In the genomic region with DNA sequence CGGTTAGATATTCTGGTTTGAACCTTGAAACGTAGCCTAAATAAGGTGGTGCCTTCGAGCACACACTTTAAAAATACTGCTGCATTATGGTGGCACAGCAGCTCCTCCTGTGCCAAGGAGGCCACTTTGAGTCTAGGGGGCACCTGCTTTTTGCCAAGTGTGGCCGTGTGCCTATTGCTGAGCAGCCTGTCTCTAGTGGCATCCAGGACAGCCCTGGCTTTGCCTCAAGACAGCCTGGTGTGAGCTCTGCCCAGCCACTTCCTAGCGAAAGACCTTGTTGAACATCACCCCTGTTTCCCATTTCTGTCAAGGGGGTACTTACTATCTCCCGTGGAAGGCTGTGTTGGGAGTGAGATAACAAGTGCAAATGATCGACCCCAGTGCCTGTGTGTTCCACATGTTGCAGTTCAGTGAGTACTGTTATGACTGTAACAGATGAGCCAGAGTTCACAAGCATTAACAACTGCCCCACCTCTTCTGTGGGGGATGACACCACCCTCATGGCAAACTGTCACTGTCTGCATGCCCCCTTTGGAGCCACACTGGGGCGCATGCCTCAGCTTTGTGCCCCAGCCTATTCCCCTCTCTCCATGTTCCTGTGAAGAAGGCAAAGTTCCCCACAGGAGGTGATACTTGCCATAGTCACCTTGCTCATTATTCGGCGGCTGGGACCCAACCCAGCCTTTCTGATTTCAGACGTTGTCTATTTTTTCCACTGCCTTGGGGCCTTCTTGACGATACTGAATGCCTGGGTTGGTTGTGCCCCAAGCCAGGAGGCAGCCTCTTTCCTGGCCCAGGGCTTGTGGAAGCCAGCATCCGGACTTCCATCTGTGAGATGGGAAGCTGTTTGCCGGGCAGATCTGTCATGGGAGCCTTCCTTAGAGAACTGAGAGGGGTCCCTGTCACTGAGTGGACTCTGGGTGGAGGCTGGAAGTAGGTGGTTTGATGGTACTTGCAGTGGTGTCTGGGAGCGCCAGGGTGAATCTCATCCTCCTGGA, we compare ENCODE assay signal across 11 cellular contexts. TPM values are rescaled to one million over a fixed set of nuclear protein-coding genes. Genes with fewer than 3 reads are reported as not detected.
DNase-seq lines count a peak whose midpoint lies in the region; ATAC-seq and TF ChIP-seq lines count a peak whose summit lies in the region.
"Had no signal": no experiment of that assay in that cellular context is flagged by ENCODE, and none has a peak within 500 bp of the region (broad histone marks: within the 10 kb centered on the region; RNA-seq: fewer than 3 reads in every experiment).

No MANE protein-coding gene starts in this region.

- H3K9me2 ChIP-seq in OCI-LY7 (ENCODE audit: insufficient read depth, low read length): no peaks in the 10 kb centered on the region

- H3K79me2 ChIP-seq in OCI-LY7 (ENCODE audit: insufficient read depth, low read depth, low read length): peaks cover 97% of the 10 kb centered on the region

- no peaks in the 10 kb centered on the region for H3K27me3 Mint-ChIP-seq in activated CD4-positive, alpha-beta T cell treated with anti-CD3 and anti-CD28 coated beads for 36 hours

- peak overlapping the region; percentile 55 for H3K27ac Mint-ChIP-seq in activated CD4-positive, alpha-beta T cell treated with anti-CD3 and anti-CD28 coated beads for 36 hours

- no peak overlapping the region for H3K4me2 ChIP-seq in OCI-LY7 (ENCODE audit: low read length)
- H3K4me2 ChIP-seq: A549 had no signal

- peaks cover 35% of the 10 kb centered on the region for H4K20me1 ChIP-seq in OCI-LY7 (ENCODE audit: insufficient read depth, low read length)

- no peaks in the 10 kb centered on the region for H3K9me3 Mint-ChIP-seq in activated CD4-positive, alpha-beta T cell treated with anti-CD3 and anti-CD28 coated beads for 36 hours (ENCODE audit: low read depth)

- H3K36me3 Mint-ChIP-seq in activated CD4-positive, alpha-beta T cell treated with anti-CD3 and anti-CD28 coated beads for 36 hours (ENCODE audit: low read depth): peaks cover 23% of the 10 kb centered on the region

- peaks cover 59% of the 10 kb centered on the region for H3K36me3 ChIP-seq in OCI-LY7 (ENCODE audit: insufficient read depth, low read length)
- H3K36me3 ChIP-seq in effector memory CD4-positive, alpha-beta T cell (ENCODE audit: control insufficient read depth, insufficient read depth, low read length): no peaks in the 10 kb centered on the region

- ATAC-seq in activated CD4-positive, alpha-beta T cell treated with anti-CD3 and anti-CD28 coated beads for 36 hours: peak; percentile 77
- ATAC-seq in HG03108 (IDR thresholded peaks at IDR 0.05; ENCODE audit: unreplicated experiment) (no peak), GM21367 (IDR thresholded peaks at IDR 0.05; ENCODE audit: unreplicated experiment) (no peak)
- ATAC-seq: A549, esophagus mucosa had no signal

- no TSS peak for BruUV-seq in OCI-LY7 (replicated peaks; lab: Mats Ljungman, UMichigan)

- TF ChIP-seq CTCF in OCI-LY7 (conservative IDR thresholded peaks at IDR 0.05; ENCODE audit: low read length) (0 out of 2 replicates have a peak, but pooled peaks have one; percentile 19), coronary artery (IDR thresholded peaks at IDR 0.05) (no peak)

- intact Hi-C loops in activated CD4-positive, alpha-beta T cell treated with anti-CD3 and anti-CD28 coated beads for 36 hours (cut with DNase I, micrococcal nuclease): loop anchor here (2.0 kb wide), 2 partner anchors 34 to 50 kb away; no protein-coding TSS in a partner anchor
- intact Hi-C loops in OCI-LY7 (cut with micrococcal nuclease; ENCODE audit: unreplicated experiment): no loop called here

- peak; percentile 68 for DNase-seq in activated CD4-positive, alpha-beta T cell treated with anti-CD3 and anti-CD28 coated beads for 36 hours
- DNase-seq in activated CD4-positive, alpha-beta T cell treated with anti-CD3 and anti-CD28 coated beads for 1 hour: no peak
- DNase-seq in OCI-LY7 (ENCODE audit: low spot score) (no peak), coronary artery (ENCODE audit: low spot score) (no peak)
- no peak for DNase-seq in effector memory CD4-positive, alpha-beta T cell
- peak; percentile 22 for DNase-seq in stimulated activated CD8-positive, alpha-beta memory T cell treated with anti-CD3 and anti-CD28 coated beads, Interleukin-12 subunit alpha, Interleukin-12 subunit beta, amount 100 ng/mL, for 24 hours (ENCODE audit: extremely low read depth)
- DNase-seq: midbrain had no signal

- H3K4me3 ChIP-seq in OCI-LY7 (ENCODE audit: low read depth, low read length, poor library complexity, severe bottlenecking) (no peak overlapping the region), coronary artery (no peak overlapping the region)
- H3K4me3 ChIP-seq in effector memory CD4-positive, alpha-beta T cell (ENCODE audit: insufficient read depth, low read depth, low read length, poor library complexity, severe bottlenecking): no peak overlapping the region
- H3K4me3 ChIP-seq: A549 had no signal

- H3K9me3 ChIP-seq in OCI-LY7 (ENCODE audit: low read length): peaks cover 5% of the 10 kb centered on the region; the same call in 1 of the 2 replicates
- H3K9me3 ChIP-seq in effector memory CD4-positive, alpha-beta T cell (ENCODE audit: control insufficient read depth, low read length): no peaks in the 10 kb centered on the region
- H3K9me3 ChIP-seq: A549 had no signal

- no peak overlapping the region for H3K4me3 Mint-ChIP-seq in activated CD4-positive, alpha-beta T cell treated with anti-CD3 and anti-CD28 coated beads for 36 hours

- H2AFZ ChIP-seq in OCI-LY7 (ENCODE audit: low read length): no peak overlapping the region

- H3K27me3 ChIP-seq in effector memory CD4-positive, alpha-beta T cell (replicated peaks; ENCODE audit: control insufficient read depth, insufficient read depth, low read length, poor library complexity, severe bottlenecking): no peaks in the 10 kb centered on the region

- CTCF ChIA-PET in activated CD4-positive, alpha-beta T cell treated with anti-CD3 and anti-CD28 coated beads for 36 hours (lab: Charles Lee): interaction anchor here (0.6 to 1.4 kb wide), 5 partner anchors 45 to 143 kb away, joined by 3 to 10 read pairs (median 3); no protein-coding TSS in a partner anchor
- CTCF ChIA-PET in OCI-LY7 (lab: Charles Lee; ENCODE audit: unreplicated experiment): no interaction called here

- no peak overlapping the region for H3K27ac ChIP-seq in OCI-LY7 (ENCODE audit: low read depth, low read length, poor library complexity, severe bottlenecking)
- H3K27ac ChIP-seq in effector memory CD4-positive, alpha-beta T cell (ENCODE audit: insufficient read depth, low read length, poor library complexity, severe bottlenecking): peak overlapping the region; percentile 5
- H3K27ac ChIP-seq in coronary artery: no peak overlapping the region
- H3K27ac ChIP-seq: A549 had no signal

- H3K4me1 ChIP-seq in OCI-LY7 (ENCODE audit: insufficient read depth, low read length, poor library complexity, severe bottlenecking): peaks cover 36% of the 10 kb centered on the region
- H3K4me1 ChIP-seq in effector memory CD4-positive, alpha-beta T cell (ENCODE audit: control insufficient read depth, insufficient read depth, low read length, poor library complexity, severe bottlenecking): peaks cover 46% of the 10 kb centered on the region

- H3K4me1 Mint-ChIP-seq in activated CD4-positive, alpha-beta T cell treated with anti-CD3 and anti-CD28 coated beads for 36 hours: peaks cover 73% of the 10 kb centered on the region

- POLR2A ChIA-PET in activated CD4-positive, alpha-beta T cell treated with anti-CD3 and anti-CD28 coated beads for 36 hours (lab: Charles Lee): interaction anchor here (0.7 to 1.3 kb wide), 3 partner anchors 12 to 80 kb away, joined by 3 to 4 read pairs (median 4); no protein-coding TSS in a partner anchor
- POLR2A ChIA-PET in OCI-LY7 (lab: Charles Lee): interaction anchor here (0.5 to 0.9 kb wide), 4 partner anchors 9 to 42 kb away, joined by 3 to 5 read pairs (median 4); no protein-coding TSS in a partner anchor

RNA-seq across cellular contexts. Expression of a gene that starts 5.4 kb away (rescaled TPM):
- total RNA-seq in activated CD4-positive, alpha-beta T cell treated with anti-CD3 and anti-CD28 coated beads for 36 hours: 100 to 1,000 TPM; 123 to 139 TPM
- 62.8 and 73.4 TPM in 2 replicates for total RNA-seq in OCI-LY7 (2014; rRNA removed; shearing (Covaris generic))
- 126 and 156 TPM in 2 replicates for total RNA-seq in OCI-LY7 (2022)

Comparison
In these comparisons a context has a peak if more than half of its experiments do, and no peak if none do; other contexts are left out.
1. DNase-seq: peak in activated CD4-positive, alpha-beta T cell treated with anti-CD3 and anti-CD28 coated beads for 36 hours (single experiment) and stimulated activated CD8-positive, alpha-beta memory T cell treated with anti-CD3 and anti-CD28 coated beads, Interleukin-12 subunit alpha, Interleukin-12 subunit beta, amount 100 ng/mL, for 24 hours (single experiment); none in activated CD4-positive, alpha-beta T cell treated with anti-CD3 and anti-CD28 coated beads for 1 hour (single experiment), OCI-LY7 (single experiment), effector memory CD4-positive, alpha-beta T cell (0 of 3) and coronary artery (single experiment).